ENCODE assay signal across 25 cellular contexts in genomic region chr11:44997566-44997965, GRCh38. TPM values are rescaled to one million over a fixed set of nuclear protein-coding genes. Genes with fewer than 3 reads are reported as not detected.
DNase-seq lines count a peak whose midpoint lies in the region; ATAC-seq, FAIRE-seq and TF ChIP-seq lines count a peak whose summit lies in the region.
"Had no signal": no experiment of that assay in that cellular context is flagged by ENCODE, and none has a peak within 500 bp of the region (broad histone marks: within the 10 kb centered on the region; RNA-seq: fewer than 3 reads in every experiment).

No MANE protein-coding gene starts in this region.

- no peaks in the 10 kb centered on the region for H3K9me3 Mint-ChIP-seq in glutamatergic neuron (ENCODE audit: unreplicated experiment)
- H3K9me3 Mint-ChIP-seq in activated CD4-positive, alpha-beta T cell treated with anti-CD3 and anti-CD28 coated beads for 36 hours (ENCODE audit: low read depth) = no peaks in the 10 kb centered on the region
- H3K9me3 Mint-ChIP-seq: CD4-positive, CD25-positive, alpha-beta regulatory T cell had no signal

- ATAC-seq in GM19351 (IDR thresholded peaks at IDR 0.05; ENCODE audit: unreplicated experiment) = no peak
- no peak for ATAC-seq in activated CD4-positive, alpha-beta T cell treated with anti-CD3 and anti-CD28 coated beads for 36 hours
- ATAC-seq: A549 had no signal

- no peak overlapping the region for H3K4me3 Mint-ChIP-seq in glutamatergic neuron (ENCODE audit: unreplicated experiment)
- H3K4me3 Mint-ChIP-seq in activated CD4-positive, alpha-beta T cell treated with anti-CD3 and anti-CD28 coated beads for 36 hours = no peak overlapping the region
- H3K4me3 Mint-ChIP-seq: B cell; CD4-positive, CD25-positive, alpha-beta regulatory T cell had no signal

- H3K9me3 ChIP-seq in BLaER1 (no peaks in the 10 kb centered on the region), SJCRH30 (replicated peaks) (no peaks in the 10 kb centered on the region)
- H3K9me3 ChIP-seq: A549, SK-N-SH had no signal

- H3K9ac ChIP-seq in BLaER1 = no peak overlapping the region
- H3K9ac ChIP-seq: SK-N-SH had no signal

- no peaks in the 10 kb centered on the region for H3K36me3 Mint-ChIP-seq in glutamatergic neuron (ENCODE audit: unreplicated experiment)
- H3K36me3 Mint-ChIP-seq in activated CD4-positive, alpha-beta T cell treated with anti-CD3 and anti-CD28 coated beads for 36 hours (ENCODE audit: low read depth) = no peaks in the 10 kb centered on the region
- H3K36me3 Mint-ChIP-seq: CD4-positive, CD25-positive, alpha-beta regulatory T cell had no signal

- peak; percentile 92 for FAIRE-seq in D721Med (lab: Jason Lieb, UNC)
- FAIRE-seq: A549, GM18507 had no signal

- DNase-seq in D721Med (ENCODE audit: insufficient read length, low spot score) (no peak), SJCRH30 (peak; percentile 74 to 88), glutamatergic neuron (no peak), amygdala (lab: John Stamatoyannopoulos, UW) (no peak)
- no peak for DNase-seq in stimulated activated CD8-positive, alpha-beta memory T cell treated with anti-CD3 and anti-CD28 coated beads, Interleukin-4, amount 100 ng/mL, for 48 hours
- no peak for DNase-seq in activated CD4-positive, alpha-beta T cell treated with anti-CD3 and anti-CD28 coated beads for 36 hours
- DNase-seq: CD4-positive, CD25-positive, alpha-beta regulatory T cell; COR-L47; DMS53; GDM1; GOT3; HCEC 1CT; KBM-7; NCI-H1092 treated with DMSO at 0.1 percent for 48 hours; NCI-H1436 treated with DMSO at 0.1 percent for 48 hours; NCI-H1930; NCI-H446; SHP77 treated with DMSO at 0.1 percent for 48 hours; SK-N-SH had no signal

- POLR2A ChIA-PET in activated CD4-positive, alpha-beta T cell treated with anti-CD3 and anti-CD28 coated beads for 36 hours (lab: Charles Lee) = no interaction called here

- no peak for TF ChIP-seq CTCF in D721Med (IDR thresholded peaks at IDR 0.05; ENCODE audit: insufficient read depth, missing control alignments)
- TF ChIP-seq CTCF in glutamatergic neuron (IDR thresholded peaks at IDR 0.05; ENCODE audit: partially characterized antibody, unreplicated experiment) = no peak

- H3K27ac Mint-ChIP-seq in glutamatergic neuron (ENCODE audit: unreplicated experiment) = peak overlapping the region; percentile 12
- no peak overlapping the region for H3K27ac Mint-ChIP-seq in activated CD4-positive, alpha-beta T cell treated with anti-CD3 and anti-CD28 coated beads for 36 hours
- H3K27ac Mint-ChIP-seq: B cell; CD4-positive, CD25-positive, alpha-beta regulatory T cell had no signal

- peak overlapping the region; percentile 43 for H3K4me2 ChIP-seq in BLaER1
- H3K4me2 ChIP-seq: A549, SK-N-SH had no signal

- H3K36me3 ChIP-seq in BLaER1 (no peaks in the 10 kb centered on the region), SJCRH30 (no peaks in the 10 kb centered on the region)

- H3K27me3 Mint-ChIP-seq in glutamatergic neuron (ENCODE audit: unreplicated experiment) = peaks cover 6% of the 10 kb centered on the region
- no peaks in the 10 kb centered on the region for H3K27me3 Mint-ChIP-seq in activated CD4-positive, alpha-beta T cell treated with anti-CD3 and anti-CD28 coated beads for 36 hours

- intact Hi-C loops in activated CD4-positive, alpha-beta T cell treated with anti-CD3 and anti-CD28 coated beads for 36 hours (cut with DNase I, micrococcal nuclease) = no loop called here

- H4K20me1 ChIP-seq in BLaER1 = no peaks in the 10 kb centered on the region

- no peak overlapping the region for H3K4me3 ChIP-seq in BLaER1
- no peak overlapping the region for H3K4me3 ChIP-seq in SJCRH30
- H3K4me3 ChIP-seq: A549 had no signal

- H3K27ac ChIP-seq in BLaER1 = no peak overlapping the region
- peak overlapping the region; percentile 14 for H3K27ac ChIP-seq in SJCRH30
- H3K27ac ChIP-seq: A549, RWPE1 had no signal

- peaks cover 23% of the 10 kb centered on the region for H3K4me1 Mint-ChIP-seq in glutamatergic neuron (ENCODE audit: low read depth, unreplicated experiment)
- H3K4me1 Mint-ChIP-seq in activated CD4-positive, alpha-beta T cell treated with anti-CD3 and anti-CD28 coated beads for 36 hours = no peaks in the 10 kb centered on the region

- H3K27me3 ChIP-seq in BLaER1 (no peaks in the 10 kb centered on the region), SJCRH30 (peaks cover 27% of the 10 kb centered on the region)

- CTCF ChIA-PET in activated CD4-positive, alpha-beta T cell treated with anti-CD3 and anti-CD28 coated beads for 36 hours (lab: Charles Lee) = interaction anchor here (0.9 to 1.1 kb wide), 2 partner anchors 86 to 105 kb away, joined by 3 to 5 read pairs; no protein-coding TSS in a partner anchor

- H3K4me1 ChIP-seq in BLaER1 = peaks cover 36% of the 10 kb centered on the region
- H3K4me1 ChIP-seq in SJCRH30 = peaks cover 19% of the 10 kb centered on the region
- H3K4me1 ChIP-seq: A549 had no signal

RNA-seq across cellular contexts. Expression of gene TP53I11, which starts 46.9 kb away (rescaled TPM):
- total RNA-seq in SJCRH30 (2014; rRNA removed; shearing (Covaris generic)) = 13.4 and 14.7 TPM in 2 replicates
- 420 TPM for total RNA-seq in glutamatergic neuron (ENCODE audit: unreplicated experiment)
- total RNA-seq in activated CD4-positive, alpha-beta T cell treated with anti-CD3 and anti-CD28 coated beads for 36 hours = 10 to 100 TPM; 14.3 to 15.8 TPM

Comparison
In these comparisons a context has a peak if more than half of its experiments do, and no peak if none do; other contexts are left out.
1. DNase-seq: peak in SJCRH30 (2 of 2); none in D721Med (single experiment), glutamatergic neuron (single experiment), stimulated activated CD8-positive, alpha-beta memory T cell treated with anti-CD3 and anti-CD28 coated beads, Interleukin-4, amount 100 ng/mL, for 48 hours (single experiment), activated CD4-positive, alpha-beta T cell treated with anti-CD3 and anti-CD28 coated beads for 36 hours (single experiment) and amygdala (0 of 56).
2. RNA of gene TP53I11, which starts 46.9 kb away (total RNA-seq): 420 TPM in glutamatergic neuron (single experiment); 14.3 to 15.8 TPM in activated CD4-positive, alpha-beta T cell treated with anti-CD3 and anti-CD28 coated beads for 36 hours and 13.4 to 14.7 TPM in SJCRH30; every median in the first group is over 10 times any median in the second.